20 cellular contexts compared by ENCODE assay signal in the genomic region with DNA sequence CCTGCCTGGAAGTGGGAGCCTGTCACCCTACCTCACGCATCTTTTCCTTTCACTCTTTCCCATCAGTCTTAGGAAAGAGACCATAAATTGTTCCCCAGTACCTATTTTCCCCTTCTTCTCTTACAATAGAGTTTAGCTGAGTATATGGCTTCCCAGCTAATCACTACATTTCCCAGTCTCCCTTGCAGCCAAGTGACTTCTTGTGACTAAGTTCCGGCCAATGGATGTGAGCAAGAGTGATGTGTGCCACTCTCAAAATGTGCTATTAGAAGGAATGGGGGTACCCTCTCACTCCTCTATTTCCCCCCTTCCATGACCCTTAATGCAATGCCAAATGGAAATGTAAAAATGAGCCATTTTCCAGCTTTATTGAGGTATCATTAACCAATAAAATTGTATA. TPM values are rescaled to one million over a fixed set of nuclear protein-coding genes. Genes with fewer than 3 reads are reported as not detected.
A peak's percentile ranks its signal among the peaks of the same experiment; 100 is the strongest.
DNase-seq lines count a peak whose midpoint lies in the region; ATAC-seq, FAIRE-seq and TF ChIP-seq lines count a peak whose summit lies in the region.
"Had no signal": no experiment of that assay in that cellular context is flagged by ENCODE, and none has a peak within 500 bp of the region (broad histone marks: within the 10 kb centered on the region; RNA-seq: fewer than 3 reads in every experiment).

No MANE protein-coding gene starts in this region.

- H4K20me1 ChIP-seq in PC-3 (ENCODE audit: low read length), result no peaks in the 10 kb centered on the region
- no peaks in the 10 kb centered on the region for H4K20me1 ChIP-seq in K562 (replicated peaks; ENCODE audit: control insufficient read depth, insufficient read depth, low read length)
- H4K20me1 ChIP-seq: BLaER1 had no signal

- H3K9ac ChIP-seq in PC-3 (ENCODE audit: low read length) (no peak overlapping the region), K562 (ENCODE audit: insufficient read depth in 1 of 2, low read depth in 2 of 2, low read length in 2 of 2) (no peak overlapping the region)
- H3K9ac ChIP-seq: BLaER1 had no signal

- TF ChIP-seq EP300 in K562 (IDR thresholded peaks at IDR 0.05; ENCODE audit: low read length), result no peak

- CTCF ChIA-PET in HEK293 (lab: Yijun Ruan, JAX) (interaction anchor here (1.2 to 1.6 kb wide), 2 partner anchors 18 to 21 kb away, joined by 3 to 9 read pairs; a partner anchor contains a TSS), PC-3 (lab: Charles Lee) (no interaction called here), K562 (lab: Yijun Ruan, JAX; ENCODE audit: low intra/inter-chr PET ratio) (no interaction called here)

- H3K4me3 ChIP-seq in HEK293 (ENCODE audit: low read depth, low read length), result no peak overlapping the region
- no peak overlapping the region for H3K4me3 ChIP-seq in PC-3 (ENCODE audit: low read length)
- H3K4me3 ChIP-seq in K562, result no peak overlapping the region
- no peak overlapping the region for H3K4me3 ChIP-seq in foreskin fibroblast (ENCODE audit: low read depth in 1 of 2, low read length in 2 of 2)
- H3K4me3 ChIP-seq: BLaER1, GM23338 had no signal

- 21% methylated on average over 2 of the region's 2 CpGs for WGBS in K562 (ENCODE audit: insufficient coverage, low coverage, missing lambda C conversion rate)

- no peak overlapping the region for H2AFZ ChIP-seq in PC-3 (ENCODE audit: low read length)
- H2AFZ ChIP-seq in K562 (ENCODE audit: low read depth, low read length), result no peak overlapping the region
- H2AFZ ChIP-seq: GM23338 had no signal

- BruUV-seq in PC-3 (replicated peaks; lab: Mats Ljungman, UMichigan) (no TSS peak), K562 (replicated peaks; lab: Mats Ljungman, UMichigan) (no TSS peak)

- H3K4me1 ChIP-seq in HEK293 (ENCODE audit: control insufficient read depth, insufficient read depth, low read length), result peaks cover 7% of the 10 kb centered on the region
- no peaks in the 10 kb centered on the region for H3K4me1 ChIP-seq in PC-3 (ENCODE audit: insufficient read depth, low read length)
- no peaks in the 10 kb centered on the region for H3K4me1 ChIP-seq in K562 (replicated peaks in 1 of 2; ENCODE audit: control insufficient read depth in 2 of 2, insufficient read depth in 2 of 2, low read length in 2 of 2)

- H3K4me2 ChIP-seq in PC-3 (ENCODE audit: low read length) (no peak overlapping the region), K562 (ENCODE audit: insufficient read depth, low read length) (no peak overlapping the region)
- H3K4me2 ChIP-seq: BLaER1, GM23338 had no signal

- H3K9me3 ChIP-seq in HEK293 (ENCODE audit: control insufficient read depth, insufficient read depth, low read depth, low read length), result no peaks in the 10 kb centered on the region
- no peaks in the 10 kb centered on the region for H3K9me3 ChIP-seq in PC-3 (ENCODE audit: low read length)
- H3K9me3 ChIP-seq in K562 (replicated peaks; ENCODE audit: control insufficient read depth, insufficient read depth, low read depth, low read length), result no peaks in the 10 kb centered on the region
- H3K9me3 ChIP-seq: BLaER1 had no signal

- no peaks in the 10 kb centered on the region for H3K27me3 ChIP-seq in PC-3 (ENCODE audit: low read length)
- peaks cover 23 to 43% of the 10 kb centered on the region in 2 experiments for H3K27me3 ChIP-seq in K562 (ENCODE audit: control insufficient read depth in 2 of 2, insufficient read depth in 2 of 2, low read length in 2 of 2)
- H3K27me3 ChIP-seq: BLaER1 had no signal

- ATAC-seq in PC-3 (peak; percentile 68), K562 (no peak)
- ATAC-seq: GM23338 had no signal

- DNase-seq in PC-3 (peak; percentile 32), K562 (ENCODE audit: extremely low read depth in 1 of 4, low spot score in 3 of 4) (no peak), foreskin fibroblast (no peak)
- DNase-seq in NK-92 treated with Interleukin-12 subunit alpha and Interleukin-12 subunit beta, amount 100 ng/mL, for 24 hours (lab: John Stamatoyannopoulos, UW), result no peak
- DNase-seq: 8988T; CD4-positive, alpha-beta memory T cell; DMS153; DMS79; GDM1; HCEC 1CT; HFFc6; KBM-7 had no signal

- H3K36me3 ChIP-seq in HEK293 (ENCODE audit: control insufficient read depth in 2 of 2, insufficient read depth in 1 of 2, low read length in 2 of 2) (no peaks in the 10 kb centered on the region), PC-3 (ENCODE audit: low read depth, low read length) (no peaks in the 10 kb centered on the region), K562 (ENCODE audit: control insufficient read depth, insufficient read depth, low read length) (no peaks in the 10 kb centered on the region)
- H3K36me3 ChIP-seq: BLaER1 had no signal

- no peaks in the 10 kb centered on the region for H3K9me1 ChIP-seq in K562 (ENCODE audit: control insufficient read depth, insufficient read depth, low read length)

- in situ Hi-C loops in K562 (cut with MboI), result no loop called here

- intact Hi-C loops in PC-3 (cut with micrococcal nuclease) (no loop called here), K562 (cut with micrococcal nuclease) (no loop called here)

- no peak for TF ChIP-seq RAD21 in K562 (CRISPR knock-in tag; conservative IDR thresholded peaks at IDR 0.05 in 1 of 2, IDR thresholded peaks at IDR 0.05 in 1 of 2)

- POLR2A ChIA-PET in HEK293 (lab: Yijun Ruan, JAX) (no interaction called here), PC-3 (lab: Charles Lee; ENCODE audit: unreplicated experiment) (no interaction called here), K562 (lab: Yijun Ruan, JAX) (interaction anchor here (0.7 to 1.2 kb wide), 2 partner anchors 18 to 72 kb away, joined by 3 to 4 read pairs; no protein-coding TSS in a partner anchor)

- FAIRE-seq in K562 (lab: Jason Lieb, UNC), result no peak
- FAIRE-seq: H54 had no signal

- H3K9me2 ChIP-seq in PC-3 (replicated peaks; ENCODE audit: low read length), result no peaks in the 10 kb centered on the region

- no peak overlapping the region for H3K27ac ChIP-seq in HEK293 (ENCODE audit: extremely low read depth, low read depth, low read length)
- H3K27ac ChIP-seq in PC-3 (ENCODE audit: low read length), result no peak overlapping the region
- H3K27ac ChIP-seq in K562 (ENCODE audit: extremely low read depth, low read depth, low read length), result no peak overlapping the region
- H3K27ac ChIP-seq: BLaER1 had no signal

- no peak for TF ChIP-seq POLR2A in K562 (conservative IDR thresholded peaks at IDR 0.05)

- H3F3A ChIP-seq in PC-3 (ENCODE audit: low read length, unreplicated experiment), result no peaks in the 10 kb centered on the region

- no peaks in the 10 kb centered on the region for H3K79me2 ChIP-seq in PC-3 (ENCODE audit: low read length)
- no peaks in the 10 kb centered on the region for H3K79me2 ChIP-seq in K562 (ENCODE audit: control insufficient read depth, insufficient read depth, low read length)

- no peak for TF ChIP-seq CTCF in HEK293 (tag by site-specific recombination; IDR thresholded peaks at IDR 0.05)
- TF ChIP-seq CTCF in PC-3 (conservative IDR thresholded peaks at IDR 0.05; ENCODE audit: low read depth, low read length), result no peak
- TF ChIP-seq CTCF in K562 (IDR thresholded peaks at IDR 0.05 in 2 of 3, conservative IDR thresholded peaks at IDR 0.05 in 1 of 3; ENCODE audit: insufficient read depth in 2 of 3, low read depth in 1 of 3, low read length in 3 of 3), result no peak
- TF ChIP-seq CTCF in foreskin fibroblast (IDR thresholded peaks at IDR 0.05; ENCODE audit: low read depth, low read length), result no peak

RNA-seq across cellular contexts. Expression of a gene that starts 8.2 kb away (rescaled TPM):
- total RNA-seq in PC-3 (2014; rRNA removed) (not detected in 2 replicates), K562 (2014; rRNA removed) (not detected in 2 replicates), K562 (2014; rRNA removed; fragmentation: Illumina TruSeq; extraction: Trizol) (not detected in 2 replicates), K562 (2015; rRNA removed; fragmentation: Illumina TruSeq; extraction: Trizol) (not detected in 2 replicates), K562 (2021) (not detected in 2 replicates)
- not detected in 2 replicates for total RNA-seq in K562 (2011; cell fraction: chromatin; rRNA removed; ENCODE audit: low replicate concordance)
- total RNA-seq in K562 (2011; cell fraction: nucleolus; rRNA removed), result not detected in 2 replicates
- total RNA-seq in K562 (2011; cell fraction: nucleoplasm; rRNA removed), result not detected in 2 replicates
- polyA plus RNA-seq in K562 (2011; rRNA removed) (0.09 TPM in 1 of 2 replicates, not detected in the other), K562 (2014; fragmentation: Illumina TruSeq; extraction: Trizol) (not detected in 2 replicates), K562 (2014; fragmentation: Nextera tagmentation; extraction: Ambion mirVana) (not detected), K562 (2014; rRNA removed) (not detected in 2 replicates)
- polyA plus RNA-seq in K562 (2011; cell fraction: cytosol; rRNA removed), result 0.27 TPM in 1 of 2 replicates, not detected in the other
- 0.17 and 0.24 TPM in 2 replicates for polyA plus RNA-seq in K562 (2011; cell fraction: nucleus; rRNA removed)
- polyA plus RNA-seq in K562 (2012), result not detected in 2 replicates
- polyA minus RNA-seq in K562 (2011; rRNA and poly(A)+ RNA removed), result not detected in 2 replicates
- not detected in 2 replicates for polyA minus RNA-seq in K562 (2011; cell fraction: cytosol; rRNA and poly(A)+ RNA removed)
- polyA minus RNA-seq in K562 (2011; cell fraction: nucleus; rRNA and poly(A)+ RNA removed), result not detected in 2 replicates
- total RNA-seq: A673; CD4-positive, alpha-beta memory T cell; Daoy had no signal
- polyA plus RNA-seq: AG04450; CD14-positive monocyte; CD4-positive, alpha-beta memory T cell had no signal

RNA-seq across cellular contexts. Expression of a gene that starts 19.7 kb away (rescaled TPM):
- total RNA-seq in PC-3 (2014; rRNA removed) (not detected in 2 replicates), K562 (2014; rRNA removed) (not detected in 2 replicates), K562 (2014; rRNA removed; fragmentation: Illumina TruSeq; extraction: Trizol) (not detected in 2 replicates), K562 (2015; rRNA removed; fragmentation: Illumina TruSeq; extraction: Trizol) (not detected in 2 replicates), K562 (2021) (not detected in 2 replicates)
- total RNA-seq in K562 (2011; cell fraction: chromatin; rRNA removed; ENCODE audit: low replicate concordance), result not detected in 2 replicates
- total RNA-seq in K562 (2011; cell fraction: nucleolus; rRNA removed), result not detected in 2 replicates
- total RNA-seq in K562 (2011; cell fraction: nucleoplasm; rRNA removed), result not detected in 2 replicates
- polyA plus RNA-seq in K562 (2011; rRNA removed) (not detected in 2 replicates), K562 (2014; fragmentation: Illumina TruSeq; extraction: Trizol) (not detected in 2 replicates), K562 (2014; fragmentation: Nextera tagmentation; extraction: Ambion mirVana) (not detected), K562 (2014; rRNA removed) (1.9 TPM in 1 of 2 replicates, not detected in the other)
- polyA plus RNA-seq in K562 (2011; cell fraction: cytosol; rRNA removed), result not detected in 2 replicates
- not detected in 2 replicates for polyA plus RNA-seq in K562 (2011; cell fraction: nucleus; rRNA removed)
- polyA plus RNA-seq in K562 (2012), result not detected in 2 replicates
- not detected in 2 replicates for polyA minus RNA-seq in K562 (2011; rRNA and poly(A)+ RNA removed)
- not detected in 2 replicates for polyA minus RNA-seq in K562 (2011; cell fraction: cytosol; rRNA and poly(A)+ RNA removed)
- not detected in 2 replicates for polyA minus RNA-seq in K562 (2011; cell fraction: nucleus; rRNA and poly(A)+ RNA removed)
- total RNA-seq: A673; CD4-positive, alpha-beta memory T cell; Daoy; GM23338; HFFc6 had no signal
- polyA plus RNA-seq: AG04450; CD14-positive monocyte; CD4-positive, alpha-beta memory T cell had no signal

RNA-seq across cellular contexts. Expression of a gene that starts 42.5 kb away (rescaled TPM):
- total RNA-seq in PC-3 (2014; rRNA removed) (13.5 and 14.3 TPM in 2 replicates), K562 (2014; rRNA removed) (not detected in 2 replicates), K562 (2014; rRNA removed; fragmentation: Illumina TruSeq; extraction: Trizol) (not detected in 2 replicates), K562 (2015; rRNA removed; fragmentation: Illumina TruSeq; extraction: Trizol) (not detected in 2 replicates), K562 (2021) (not detected in 2 replicates)
- total RNA-seq in K562 (2011; cell fraction: chromatin; rRNA removed; ENCODE audit: low replicate concordance), result not detected in 2 replicates
- not detected in 2 replicates for total RNA-seq in K562 (2011; cell fraction: nucleolus; rRNA removed)
- total RNA-seq in K562 (2011; cell fraction: nucleoplasm; rRNA removed), result not detected in 2 replicates
- polyA plus RNA-seq in K562 (2011; rRNA removed) (0.03 TPM in 1 of 2 replicates, not detected in the other), K562 (2014; fragmentation: Illumina TruSeq; extraction: Trizol) (0.10 TPM in 1 of 2 replicates, not detected in the other), K562 (2014; fragmentation: Nextera tagmentation; extraction: Ambion mirVana) (not detected), K562 (2014; rRNA removed) (0.28 TPM in 1 of 2 replicates, not detected in the other)
- polyA plus RNA-seq in K562 (2011; cell fraction: cytosol; rRNA removed), result 0.12 TPM in 1 of 2 replicates, not detected in the other
- polyA plus RNA-seq in K562 (2011; cell fraction: nucleus; rRNA removed), result not detected in 2 replicates
- 0.10 and 0.11 TPM in 2 replicates for polyA plus RNA-seq in K562 (2012)
- not detected in 2 replicates for polyA minus RNA-seq in K562 (2011; rRNA and poly(A)+ RNA removed)
- not detected in 2 replicates for polyA minus RNA-seq in K562 (2011; cell fraction: cytosol; rRNA and poly(A)+ RNA removed)
- not detected in 2 replicates for polyA minus RNA-seq in K562 (2011; cell fraction: nucleus; rRNA and poly(A)+ RNA removed)

RNA-seq across cellular contexts. Expression of a gene that starts 52.8 kb away (rescaled TPM):
- 75.5 and 85.8 TPM in 2 replicates for total RNA-seq in PC-3 (2014; rRNA removed)
- total RNA-seq in K562 (2011; cell fraction: chromatin; rRNA removed; ENCODE audit: low replicate concordance), result 29.2 and 76.2 TPM in 2 replicates
- 97.2 and 110 TPM in 2 replicates for total RNA-seq in K562 (2011; cell fraction: nucleolus; rRNA removed)
- 81.8 and 82.7 TPM in 2 replicates for total RNA-seq in K562 (2011; cell fraction: nucleoplasm; rRNA removed)
- 42.8 and 45.1 TPM in 2 replicates for total RNA-seq in K562 (2014; rRNA removed)
- total RNA-seq in K562 (2014; rRNA removed; fragmentation: Illumina TruSeq; extraction: Trizol), result 17.8 and 22.4 TPM in 2 replicates
- 27.2 and 30.8 TPM in 2 replicates for total RNA-seq in K562 (2015; rRNA removed; fragmentation: Illumina TruSeq; extraction: Trizol)
- total RNA-seq in K562 (2021), result 35.6 and 37.8 TPM in 2 replicates
- polyA plus RNA-seq in K562 (2011; rRNA removed), result 35.4 and 49.7 TPM in 2 replicates
- polyA plus RNA-seq in K562 (2011; cell fraction: cytosol; rRNA removed), result 81.1 and 94.4 TPM in 2 replicates
- 33.4 and 33.8 TPM in 2 replicates for polyA plus RNA-seq in K562 (2011; cell fraction: nucleus; rRNA removed)
- 39.5 and 56.3 TPM in 2 replicates for polyA plus RNA-seq in K562 (2012)
- polyA plus RNA-seq in K562 (2014; fragmentation: Illumina TruSeq; extraction: Trizol), result 21.2 and 31.4 TPM in 2 replicates
- polyA plus RNA-seq in K562 (2014; fragmentation: Nextera tagmentation; extraction: Ambion mirVana), result 100 to 1,000 TPM in 1 of 2 experiments, 10 to 100 TPM in 1; 79.4 to 110 TPM
- polyA plus RNA-seq in K562 (2014; rRNA removed), result 50.9 and 55.7 TPM in 2 replicates
- 34.9 and 37.8 TPM in 2 replicates for polyA minus RNA-seq in K562 (2011; rRNA and poly(A)+ RNA removed)
- 18.9 and 27.4 TPM in 2 replicates for polyA minus RNA-seq in K562 (2011; cell fraction: cytosol; rRNA and poly(A)+ RNA removed)
- 13.7 and 19.7 TPM in 2 replicates for polyA minus RNA-seq in K562 (2011; cell fraction: nucleus; rRNA and poly(A)+ RNA removed)

RNA-seq across cellular contexts. Expression of a gene that starts 54.6 kb away (rescaled TPM):
- total RNA-seq in PC-3 (2014; rRNA removed), result 7.7 and 8.2 TPM in 2 replicates
- total RNA-seq in K562 (2011; cell fraction: chromatin; rRNA removed; ENCODE audit: low replicate concordance), result 0.30 and 1.5 TPM in 2 replicates
- 1.2 and 1.8 TPM in 2 replicates for total RNA-seq in K562 (2011; cell fraction: nucleolus; rRNA removed)
- total RNA-seq in K562 (2011; cell fraction: nucleoplasm; rRNA removed), result 0.66 and 0.99 TPM in 2 replicates
- total RNA-seq in K562 (2014; rRNA removed), result 0.14 and 0.41 TPM in 2 replicates
- total RNA-seq in K562 (2014; rRNA removed; fragmentation: Illumina TruSeq; extraction: Trizol), result 0.35 and 0.44 TPM in 2 replicates
- 0.26 and 0.33 TPM in 2 replicates for total RNA-seq in K562 (2015; rRNA removed; fragmentation: Illumina TruSeq; extraction: Trizol)
- 0.45 and 0.53 TPM in 2 replicates for total RNA-seq in K562 (2021)
- 1.0 and 1.2 TPM in 2 replicates for polyA plus RNA-seq in K562 (2011; rRNA removed)
- 1.3 and 1.5 TPM in 2 replicates for polyA plus RNA-seq in K562 (2011; cell fraction: cytosol; rRNA removed)
- 1.4 and 1.6 TPM in 2 replicates for polyA plus RNA-seq in K562 (2011; cell fraction: nucleus; rRNA removed)
- 0.19 and 0.34 TPM in 2 replicates for polyA plus RNA-seq in K562 (2012)
- polyA plus RNA-seq in K562 (2014; fragmentation: Illumina TruSeq; extraction: Trizol), result 0.24 and 0.28 TPM in 2 replicates
- polyA plus RNA-seq in K562 (2014; fragmentation: Nextera tagmentation; extraction: Ambion mirVana), result under 1 TPM; 0.04 TPM
- 0.12 and 0.39 TPM in 2 replicates for polyA plus RNA-seq in K562 (2014; rRNA removed)
- 0.99 and 1.5 TPM in 2 replicates for polyA minus RNA-seq in K562 (2011; rRNA and poly(A)+ RNA removed)
- 1.2 and 1.3 TPM in 2 replicates for polyA minus RNA-seq in K562 (2011; cell fraction: cytosol; rRNA and poly(A)+ RNA removed)
- polyA minus RNA-seq in K562 (2011; cell fraction: nucleus; rRNA and poly(A)+ RNA removed), result 0.89 and 1.9 TPM in 2 replicates
- polyA plus RNA-seq: CD14-positive monocyte had no signal

Comparison
In these comparisons a context has a peak if more than half of its experiments do, and no peak if none do; other contexts are left out.
1. RNA of a gene that starts 42.5 kb away (total RNA-seq): 13.5 to 14.3 TPM in PC-3; not detected in K562; every median in the first group is over 10 times any median in the second.